11 cellular contexts compared by ENCODE assay signal in genomic region chr16:74169687-74170522, GRCh38.
DNase-seq lines count a peak whose midpoint lies in the region; ATAC-seq and TF ChIP-seq lines count a peak whose summit lies in the region.
"Had no signal": no experiment of that assay in that cellular context is flagged by ENCODE, and none has a peak within 500 bp of the region (broad histone marks: within the 10 kb centered on the region; RNA-seq: fewer than 3 reads in every experiment).

No MANE protein-coding gene starts in this region.

- H3K4me3 ChIP-seq in breast epithelium (peak overlapping the region; percentile 20 to 57 (median 23)), coronary artery (peak overlapping the region; percentile 65), muscle layer of colon (ENCODE audit: low read depth in 1 of 2, low read length in 2 of 2) (peak overlapping the region in 1 of 2 donors; percentile 57), aorta (ENCODE audit: low read length in 2 of 2) (peak overlapping the region; percentile 41 to 47)

- WGBS in aorta, 2 donors, result 6 to 9% methylated on average over 12 of the region's 12 CpGs

- ATAC-seq in aorta (ENCODE audit: low FRiP score) (no peak), HG02610 (IDR thresholded peaks at IDR 0.05; ENCODE audit: unreplicated experiment) (no peak)

- H3K27ac ChIP-seq in breast epithelium (no peak overlapping the region), coronary artery (no peak overlapping the region), muscle layer of colon (ENCODE audit: low read depth, low read length) (no peak overlapping the region), aorta (ENCODE audit: low read depth in 1 of 2, low read length in 2 of 2) (no peak overlapping the region)

- no peak overlapping the region for H3K4me3 Mint-ChIP-seq in MCF 10A (ENCODE audit: unreplicated experiment)

- H3K9me3 ChIP-seq in breast epithelium, result no peaks in the 10 kb centered on the region
- no peaks in the 10 kb centered on the region for H3K9me3 ChIP-seq in muscle layer of colon (ENCODE audit: low read length)
- no peaks in the 10 kb centered on the region for H3K9me3 ChIP-seq in aorta (ENCODE audit: control insufficient read depth, low read length)

- no TSS peak for BruUV-seq in MCF 10A (replicated peaks; lab: Mats Ljungman, UMichigan)

- no peaks in the 10 kb centered on the region for H3K4me1 Mint-ChIP-seq in MCF 10A (ENCODE audit: insufficient read depth, unreplicated experiment)

- intact Hi-C loops in breast epithelium (cut with DNase I; ENCODE audit: low total_unique reads), result no loop called here
- intact Hi-C loops in MCF 10A (cut with micrococcal nuclease), result no loop called here
- intact Hi-C loops in aorta (cut with DNase I), result no loop called here

- CTCF ChIA-PET in MCF 10A (lab: Yijun Ruan, JAX), result no interaction called here

- H3K4me1 ChIP-seq in breast epithelium, result no peaks in the 10 kb centered on the region
- peaks cover 7% of the 10 kb centered on the region for H3K4me1 ChIP-seq in muscle layer of colon (ENCODE audit: insufficient read depth, low read length)
- peaks cover 0 to 3% of the 10 kb centered on the region in 2 donors for H3K4me1 ChIP-seq in aorta (ENCODE audit: control insufficient read depth in 1 of 2, insufficient read depth in 2 of 2, low read length in 2 of 2)

- H3K9ac ChIP-seq in muscle layer of colon (ENCODE audit: low read length), result peak overlapping the region; percentile 20

- H3K27me3 Mint-ChIP-seq in MCF 10A (ENCODE audit: insufficient read depth, unreplicated experiment), result peaks cover 13% of the 10 kb centered on the region

- POLR2A ChIA-PET in MCF 10A (lab: Yijun Ruan, JAX), result no interaction called here

- TF ChIP-seq CTCF in breast epithelium (IDR thresholded peaks at IDR 0.05) (no peak), MCF 10A (IDR thresholded peaks at IDR 0.05; ENCODE audit: unreplicated experiment) (no peak), coronary artery (IDR thresholded peaks at IDR 0.05) (no peak)

- H3K27me3 ChIP-seq in breast epithelium (no peaks in the 10 kb centered on the region), muscle layer of colon (ENCODE audit: control insufficient read depth in 1 of 2, insufficient read depth in 2 of 2, low read length in 2 of 2) (no peaks in the 10 kb centered on the region), aorta (ENCODE audit: control insufficient read depth in 1 of 2, insufficient read depth in 2 of 2, low read length in 1 of 2) (no peaks in the 10 kb centered on the region)

- no peaks in the 10 kb centered on the region for H3K9me3 Mint-ChIP-seq in MCF 10A (ENCODE audit: unreplicated experiment)

- no peaks in the 10 kb centered on the region for H3K36me3 Mint-ChIP-seq in MCF 10A (ENCODE audit: insufficient read depth, unreplicated experiment)

- no peak overlapping the region for H3K27ac Mint-ChIP-seq in MCF 10A (ENCODE audit: low read depth, unreplicated experiment)

- no peak for DNase-seq in breast epithelium (ENCODE audit: low spot score in 2 of 2)
- no peak for DNase-seq in MCF 10A (ENCODE audit: unreplicated experiment)
- no peak for DNase-seq in coronary artery (ENCODE audit: low spot score)
- DNase-seq in aorta, result no peak
- no peak for DNase-seq in COLO829 (ENCODE audit: low spot score)
- no peak for DNase-seq in stimulated activated CD8-positive, alpha-beta memory T cell treated with anti-CD3 and anti-CD28 coated beads, Interleukin-4, amount 100 ng/mL, for 48 hours
- DNase-seq: 8988T; NK-92 treated with Interleukin-12 subunit alpha and Interleukin-12 subunit beta, amount 100 ng/mL, for 24 hours; substantia nigra had no signal

- no peak for TF ChIP-seq POLR2A in breast epithelium (IDR thresholded peaks at IDR 0.05)

- H3K36me3 ChIP-seq in breast epithelium (no peaks in the 10 kb centered on the region), muscle layer of colon (ENCODE audit: insufficient read depth, low read length) (no peaks in the 10 kb centered on the region), aorta (ENCODE audit: control insufficient read depth in 1 of 2, insufficient read depth in 2 of 2, low read length in 1 of 2) (no peaks in the 10 kb centered on the region)
